In the genomic region with DNA sequence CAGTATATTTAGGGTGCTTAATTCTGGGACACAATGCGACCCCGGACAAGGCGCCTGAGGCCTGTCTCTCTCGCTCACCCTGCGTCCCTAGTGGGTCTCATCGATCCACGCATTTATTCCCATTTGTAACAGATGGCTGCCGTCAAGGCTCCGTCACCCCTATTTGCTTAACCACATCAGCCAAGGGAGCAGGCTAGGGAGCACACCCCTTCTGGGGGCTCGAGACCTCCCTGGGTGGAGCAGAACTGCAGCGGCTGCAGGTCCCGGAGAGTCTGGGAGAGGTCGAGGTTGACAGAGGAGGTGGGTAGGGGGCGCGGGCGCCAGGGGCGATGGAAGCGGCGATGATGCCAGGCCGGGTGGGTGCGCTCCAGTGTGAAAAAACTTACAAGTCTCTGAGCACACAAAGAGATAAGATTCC, we compare ENCODE assay signal across 8 cellular contexts. TPM values are rescaled to one million over a fixed set of nuclear protein-coding genes. Genes with fewer than 3 reads are reported as not detected.
A peak's percentile ranks its signal among the peaks of the same experiment; 100 is the strongest.
DNase-seq lines count a peak whose midpoint lies in the region; ATAC-seq and TF ChIP-seq lines count a peak whose summit lies in the region.

No MANE protein-coding gene starts in this region.

- H3K9me3 Mint-ChIP-seq in WTC11: no peaks in the 10 kb centered on the region

- H4K91ac ChIP-seq in mesenchymal stem cell (ENCODE audit: low read length): no peak overlapping the region

- peaks cover 15% of the 10 kb centered on the region for H3K79me1 ChIP-seq in mesenchymal stem cell (replicated peaks; ENCODE audit: low read length, poor library complexity, severe bottlenecking)

- H3K9me3 ChIP-seq in A673 (ENCODE audit: low read depth, low read length, poor library complexity, severe bottlenecking): no peaks in the 10 kb centered on the region
- no peaks in the 10 kb centered on the region for H3K9me3 ChIP-seq in mesenchymal stem cell (ENCODE audit: control insufficient read depth, low read length)
- H3K9me3 ChIP-seq in stomach smooth muscle (ENCODE audit: control insufficient read depth in 2 of 2, low read length in 2 of 2): no peaks in the 10 kb centered on the region

- peak overlapping the region; percentile 97 for H3K4me2 ChIP-seq in mesenchymal stem cell (ENCODE audit: low read length, poor library complexity, severe bottlenecking)

- TF ChIP-seq CTCF in A673 (conservative IDR thresholded peaks at IDR 0.05; ENCODE audit: low read depth, low read length) (no peak), WTC11 (IDR thresholded peaks at IDR 0.05) (no peak), dorsolateral prefrontal cortex (IDR thresholded peaks at IDR 0.05 in 54 of 56, conservative IDR thresholded peaks at IDR 0.05 in 2 of 56; ENCODE audit: low read depth in 1 of 56, partially characterized antibody in 56 of 56) (no peak)

- peak overlapping the region; percentile 88 for H2AFZ ChIP-seq in mesenchymal stem cell (ENCODE audit: low read depth, low read length)

- peak overlapping the region in 1 of 2 experiments; percentile 100 for H3K23ac ChIP-seq in mesenchymal stem cell (ENCODE audit: low read length in 2 of 2)

- DNase-seq in A673 (ENCODE audit: low spot score): no peak
- DNase-seq in HEK293T (ENCODE audit: extremely low spot score): peak; percentile 22
- peak; percentile 24 for DNase-seq in WTC11 (ENCODE audit: low spot score)
- peak in 5 of 10 donors; percentile 10 to 55 (median 13) for DNase-seq in dorsolateral prefrontal cortex
- peak; percentile 38 for DNase-seq in mesenchymal stem cell
- DNase-seq in NCI-H2107 treated with DMSO at 0.1 percent for 48 hours (lab: John Stamatoyannopoulos, UW; ENCODE audit: unreplicated experiment): no peak
- DNase-seq in stimulated activated naive CD4-positive, alpha-beta T cell treated with Interleukin-2 at 50 U/mL for 16 hours (lab: John Stamatoyannopoulos, UW): no peak

- H2BK5ac ChIP-seq in mesenchymal stem cell (ENCODE audit: low read depth, low read length, poor library complexity, severe bottlenecking): no peak overlapping the region

- peak overlapping the region; percentile 69 for H3K4me3 ChIP-seq in A673 (ENCODE audit: low read depth, low read length, poor library complexity, severe bottlenecking)
- H3K4me3 ChIP-seq in dorsolateral prefrontal cortex: peak overlapping the region; percentile 61 to 98 (median 91)
- H3K4me3 ChIP-seq in mesenchymal stem cell (ENCODE audit: insufficient read depth in 1 of 2, low read depth in 1 of 2, low read length in 2 of 2): peak overlapping the region; percentile 84 to 94
- H3K4me3 ChIP-seq in stomach smooth muscle (ENCODE audit: low read length in 2 of 2): peak overlapping the region; percentile 96 to 99

- no TSS peak for BruUV-seq in A673 (replicated peaks; lab: Mats Ljungman, UMichigan)

- H3K4me1 Mint-ChIP-seq in WTC11: peaks cover 19% of the 10 kb centered on the region

- peak overlapping the region; percentile 99 for H3K27ac ChIP-seq in A673 (ENCODE audit: low read depth, low read length, poor library complexity, severe bottlenecking)
- H3K27ac ChIP-seq in dorsolateral prefrontal cortex: peak overlapping the region; percentile 80 to 100 (median 98)
- H3K27ac ChIP-seq in mesenchymal stem cell (ENCODE audit: low read length, poor library complexity, severe bottlenecking): peak overlapping the region; percentile 45
- H3K27ac ChIP-seq in stomach smooth muscle (ENCODE audit: low read length): peak overlapping the region; percentile 98

- H3K4me3 Mint-ChIP-seq in WTC11: peak overlapping the region; percentile 100

- no peaks in the 10 kb centered on the region for H3K27me3 ChIP-seq in A673 (replicated peaks; ENCODE audit: insufficient read depth, low read depth, low read length, poor library complexity)
- H3K27me3 ChIP-seq in dorsolateral prefrontal cortex: no peaks in the 10 kb centered on the region
- no peaks in the 10 kb centered on the region for H3K27me3 ChIP-seq in mesenchymal stem cell (ENCODE audit: control insufficient read depth in 1 of 2, insufficient read depth in 1 of 2, low read length in 2 of 2)
- H3K27me3 ChIP-seq in stomach smooth muscle (ENCODE audit: control insufficient read depth in 1 of 2, insufficient read depth in 2 of 2, low read length in 2 of 2): no peaks in the 10 kb centered on the region

- WGBS in mesenchymal stem cell: under 1% methylated on average over 21 of the region's 21 CpGs

- peaks cover 21% of the 10 kb centered on the region for H3K4me1 ChIP-seq in A673 (ENCODE audit: insufficient read depth, low read length, poor library complexity, severe bottlenecking)
- no peaks in the 10 kb centered on the region for H3K4me1 ChIP-seq in mesenchymal stem cell (ENCODE audit: control insufficient read depth, insufficient read depth, low read depth, low read length)
- peaks cover 9% of the 10 kb centered on the region for H3K4me1 ChIP-seq in stomach smooth muscle (ENCODE audit: control insufficient read depth, insufficient read depth, low read length)

- POLR2A ChIA-PET in A673 (lab: Charles Lee; ENCODE audit: low non-redundant PET) (no interaction called here), HEK293T (lab: Yijun Ruan, JAX) (interaction anchor here (2.5 kb wide), 1 partner anchor 48 kb away, joined by 16 read pairs; no protein-coding TSS in a partner anchor), WTC11 (lab: Charles Lee) (interaction anchor here (1.8 kb wide), 1 partner anchor 8 kb away, joined by 8 read pairs; no protein-coding TSS in a partner anchor)

- no peak overlapping the region for H2BK15ac ChIP-seq in mesenchymal stem cell (ENCODE audit: low read depth, poor library complexity, severe bottlenecking)

- no peaks in the 10 kb centered on the region; the same call in 1 of the 2 replicates for H3K27me3 Mint-ChIP-seq in WTC11 (ENCODE audit: low read depth)

- no peak overlapping the region for H2BK120ac ChIP-seq in mesenchymal stem cell (ENCODE audit: low read depth, low read length)

- CTCF ChIA-PET in A673 (lab: Charles Lee) (interaction anchor here (0.7 kb wide), 1 partner anchor 68 kb away, joined by 3 read pairs; no protein-coding TSS in a partner anchor), HEK293T (lab: Yijun Ruan, JAX) (no interaction called here), WTC11 (lab: Charles Lee) (interaction anchor here (1.0 to 1.2 kb wide), 2 partner anchors 17 to 140 kb away, joined by 3 to 4 read pairs; no protein-coding TSS in a partner anchor)

- ATAC-seq in WTC11: peak; percentile 25

- H4K8ac ChIP-seq in mesenchymal stem cell (ENCODE audit: low read length): peak overlapping the region; percentile 5

- H2AK5ac ChIP-seq in mesenchymal stem cell (ENCODE audit: low read length, severe bottlenecking): peak overlapping the region; percentile 37

- H3K36me3 ChIP-seq in A673 (ENCODE audit: insufficient read depth, low read length, poor library complexity, severe bottlenecking) (peaks cover 31% of the 10 kb centered on the region), mesenchymal stem cell (ENCODE audit: control insufficient read depth in 1 of 2, insufficient read depth in 2 of 2, low read depth in 1 of 2, low read length in 2 of 2) (peaks cover 6 to 30% of the 10 kb centered on the region in 2 experiments), stomach smooth muscle (ENCODE audit: control insufficient read depth in 2 of 2, insufficient read depth in 2 of 2, low read length in 2 of 2) (peaks cover 5 to 19% of the 10 kb centered on the region in 2 donors)

- H3K9ac ChIP-seq in mesenchymal stem cell (ENCODE audit: low read length): peak overlapping the region; percentile 98
- peak overlapping the region; percentile 83 to 84 for H3K9ac ChIP-seq in stomach smooth muscle (ENCODE audit: low read length in 2 of 2)

- peak overlapping the region; percentile 17 to 75 for H3K18ac ChIP-seq in mesenchymal stem cell (ENCODE audit: low read depth in 1 of 2, low read length in 2 of 2)

- peaks cover 17% of the 10 kb centered on the region for H3K36me3 Mint-ChIP-seq in WTC11

- peak overlapping the region in 1 of 2 experiments; percentile 96 for H3K14ac ChIP-seq in mesenchymal stem cell (ENCODE audit: low read length in 2 of 2)

- no peak overlapping the region for H2BK12ac ChIP-seq in mesenchymal stem cell (ENCODE audit: low read length in 2 of 2)

- H3K4ac ChIP-seq in mesenchymal stem cell (ENCODE audit: low read depth in 1 of 2, low read length in 2 of 2): peak overlapping the region; percentile 1 to 99

- intact Hi-C loops in A673 (cut with micrococcal nuclease; ENCODE audit: unreplicated experiment): loop anchor here (10.0 kb wide), 1 partner anchor 324 kb away; a partner anchor contains a TSS
- intact Hi-C loops in dorsolateral prefrontal cortex (cut with DNase I): loop anchor here (5.0 to 10.0 kb wide), 3 partner anchors 81 to 704 kb away; a partner anchor contains a TSS

- peak overlapping the region; percentile 91 for H3K27ac Mint-ChIP-seq in WTC11

TF ChIP-seq in HEK293T, 16 proteins besides CTCF, POLR2A, EP300 and RAD21 (continues in another document):
- TF ChIP-seq HDGF (IDR thresholded peaks at IDR 0.05; ENCODE audit: borderline replicate concordance): no peak
- no peak for TF ChIP-seq FOXA1 (IDR thresholded peaks at IDR 0.05)
- TF ChIP-seq TARDBP (IDR thresholded peaks at IDR 0.05): no peak
- no peak for TF ChIP-seq CTBP1 (IDR thresholded peaks at IDR 0.05; ENCODE audit: borderline replicate concordance)
- no peak for TF ChIP-seq NFRKB (IDR thresholded peaks at IDR 0.05)
- no peak for TF ChIP-seq SUZ12 (IDR thresholded peaks at IDR 0.05)
- no peak for TF ChIP-seq SP1 (IDR thresholded peaks at IDR 0.05)
- no peak for TF ChIP-seq ELF4 (IDR thresholded peaks at IDR 0.05)
- no peak for TF ChIP-seq LEF1 (IDR thresholded peaks at IDR 0.05; ENCODE audit: borderline replicate concordance)

RNA-seq across cellular contexts. Expression of a gene that starts 0.5 kb away (rescaled TPM):
- total RNA-seq in A673 (2021): 45.4 and 52.0 TPM in 2 replicates
- total RNA-seq in WTC11 (2021): 18.4 to 19.8 TPM (median 19.6 TPM) in 3 replicates
- 10 to 100 TPM in 117 of 120 experiments, 1 to 10 TPM in 3; 8.5 to 26.6 (median 16.0) TPM for total RNA-seq in dorsolateral prefrontal cortex
- polyA plus RNA-seq in mesenchymal stem cell (2013, experiment 1 of 2): 47.4 TPM
- 49.8 TPM for polyA plus RNA-seq in mesenchymal stem cell (2013, experiment 2 of 2)

RNA-seq across cellular contexts. Expression of a gene that starts 2.0 kb away (rescaled TPM):
- total RNA-seq in A673 (2021): 95.8 and 117 TPM in 2 replicates
- total RNA-seq in WTC11 (2021): 76.6 to 81.6 TPM (median 78.6 TPM) in 3 replicates
- 10 to 100 TPM; 12.7 to 41.4 (median 22.4) TPM for total RNA-seq in dorsolateral prefrontal cortex
- polyA plus RNA-seq in mesenchymal stem cell (2013, experiment 1 of 2): 29.6 TPM
- polyA plus RNA-seq in mesenchymal stem cell (2013, experiment 2 of 2): 31.5 TPM

Comparison
In these comparisons a context has a peak if more than half of its experiments do, and no peak if none do; other contexts are left out.
1. DNase-seq: peak in HEK293T (single experiment), WTC11 (single experiment) and mesenchymal stem cell (single experiment); none in A673 (single experiment), NCI-H2107 treated with DMSO at 0.1 percent for 48 hours (single experiment) and stimulated activated naive CD4-positive, alpha-beta T cell treated with Interleukin-2 at 50 U/mL for 16 hours (single experiment).
2. H3K27ac ChIP-seq: peak in every context shown above with its lines; median percentile 99 in A673; 98 in dorsolateral prefrontal cortex; 98 in stomach smooth muscle; 45 in mesenchymal stem cell.
3. Peak in every context shown above with its lines, with median percentiles within 50 percentile points of each other: H3K4me3 ChIP-seq.